In the genomic region with DNA sequence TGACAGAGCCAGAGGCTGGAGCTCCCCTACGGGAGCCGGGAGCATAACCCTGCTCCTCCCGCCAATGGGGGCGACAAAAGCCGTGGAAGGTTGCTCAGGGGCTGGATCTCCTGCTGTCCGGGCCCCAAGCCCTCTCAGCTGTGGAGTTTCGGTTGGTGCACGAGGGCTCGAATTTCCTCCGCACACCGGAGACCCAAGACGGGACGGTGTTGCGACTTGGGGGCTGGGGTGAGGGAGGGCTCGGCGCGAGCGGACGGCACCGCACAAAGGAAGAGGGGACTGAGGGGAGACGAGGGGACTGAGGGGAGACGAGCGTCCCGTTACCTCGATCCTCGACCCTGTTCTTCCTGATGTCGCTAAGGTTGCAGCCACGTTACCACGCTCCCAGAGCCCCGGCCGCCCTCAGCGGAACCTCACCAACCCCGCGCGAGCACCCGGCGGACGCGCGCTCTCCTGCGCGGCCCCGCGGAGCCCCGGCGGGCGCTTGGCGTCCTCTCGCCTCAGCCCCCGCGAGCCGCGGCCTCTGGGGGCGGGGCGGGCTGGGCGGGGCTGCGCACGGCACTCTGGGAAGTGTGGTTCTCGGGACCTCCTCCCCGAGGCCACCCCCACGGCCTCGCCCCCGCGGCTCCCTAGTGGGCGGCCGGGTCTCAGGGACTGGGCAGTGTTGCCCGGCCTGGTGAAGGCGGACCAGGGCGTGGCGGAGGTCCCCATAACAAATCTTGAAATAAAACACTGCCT, we compare ENCODE assay signal across 8 cellular contexts. TPM values are rescaled to one million over a fixed set of nuclear protein-coding genes. Genes with fewer than 3 reads are reported as not detected.
DNase-seq lines count a peak whose midpoint lies in the region; ATAC-seq and TF ChIP-seq lines count a peak whose summit lies in the region.

KLHL8 (minus strand) TSS at position 525 of the 738 bp plus-strand sequence. CDS start 25,079 bp downstream, outside the sequence.

- peak within 1 kb of the TSS; percentile 98 for H2AFZ ChIP-seq in OCI-LY7 (ENCODE audit: low read length)

- H3K27ac ChIP-seq in OCI-LY7 (ENCODE audit: low read depth, low read length, poor library complexity, severe bottlenecking), result peak within 1 kb of the TSS; percentile 77

- CTCF ChIA-PET in OCI-LY7 (lab: Charles Lee; ENCODE audit: unreplicated experiment), result interaction anchor here (0.8 to 1.4 kb wide), 4 partner anchors 11 to 70 kb away, joined by 3 to 4 read pairs (median 4); no protein-coding TSS in a partner anchor

- TF ChIP-seq POLR2A in erythroblast (IDR thresholded peaks at IDR 0.05; ENCODE audit: low read length), result peak; percentile 90

- DNase-seq in DMS 273 (lab: John Stamatoyannopoulos, UW; ENCODE audit: unreplicated experiment) (peak; percentile 94), HUDEP-2 (lab: John Stamatoyannopoulos, UW; ENCODE audit: unreplicated experiment in 76 of 76) (peak in 73 of 76 experiments; percentile 21 to 90 (median 77)), OCI-LY7 (ENCODE audit: low spot score) (peak; percentile 90), erythroblast (lab: John Stamatoyannopoulos, UW) (peak; percentile 88 to 93)
- peak; percentile 91 for DNase-seq in activated T-cell treated with anti-CD3 and anti-CD28 coated beads, Interleukin-2, amount 50 U/mL, for 1 hour
- peak; percentile 68 for DNase-seq in stimulated activated CD8-positive, alpha-beta memory T cell treated with anti-CD3 and anti-CD28 coated beads, Interleukin-7, amount 100 ng/mL, for 24 hours (ENCODE audit: low read depth)

- peak; percentile 35 for TF ChIP-seq CTCF in OCI-LY7 (conservative IDR thresholded peaks at IDR 0.05; ENCODE audit: low read length)

- peak within 1 kb of the TSS; percentile 92 for H3K4me2 ChIP-seq in OCI-LY7 (ENCODE audit: low read length)

- no peaks in the 10 kb centered on the region for H3K9me2 ChIP-seq in OCI-LY7 (ENCODE audit: insufficient read depth, low read length)

- H3K27me3 ChIP-seq in mucosa of stomach (ENCODE audit: control insufficient read depth, insufficient read depth, low read length), result no peaks in the 10 kb centered on the region

- POLR2A ChIA-PET in OCI-LY7 (lab: Charles Lee), result interaction anchor here (0.6 to 1.8 kb wide), 12 partner anchors 10 to 1519 kb away, joined by 3 to 9 read pairs (median 3); no protein-coding TSS in a partner anchor

- peaks cover 35% of the 10 kb centered on the region for H3K79me2 ChIP-seq in OCI-LY7 (ENCODE audit: insufficient read depth, low read depth, low read length)

- TSS peak; percentile 46 for BruUV-seq in OCI-LY7 (replicated peaks; lab: Mats Ljungman, UMichigan)

- peak; percentile 85 for ATAC-seq in GM21390 (IDR thresholded peaks at IDR 0.05; ENCODE audit: unreplicated experiment)

- H3K9ac ChIP-seq in mucosa of stomach (ENCODE audit: low read length), result peak within 1 kb of the TSS; percentile 93

- intact Hi-C loops in OCI-LY7 (cut with micrococcal nuclease; ENCODE audit: unreplicated experiment), result loop anchor here (1.0 to 5.0 kb wide), 4 partner anchors 68 to 298 kb away; partner anchors contain the start of gene AFF1

- no peaks in the 10 kb centered on the region for H3K9me3 ChIP-seq in OCI-LY7 (ENCODE audit: low read length)
- no peaks in the 10 kb centered on the region for H3K9me3 ChIP-seq in mucosa of stomach (ENCODE audit: control insufficient read depth, low read length)

- no peaks in the 10 kb centered on the region for H3K36me3 ChIP-seq in OCI-LY7 (ENCODE audit: insufficient read depth, low read length)
- no peaks in the 10 kb centered on the region for H3K36me3 ChIP-seq in mucosa of stomach (ENCODE audit: control insufficient read depth, insufficient read depth, low read length)

- H4K20me1 ChIP-seq in OCI-LY7 (ENCODE audit: insufficient read depth, low read length), result peaks cover 6% of the 10 kb centered on the region; the same call in 1 of the 2 replicates

- peaks cover 26% of the 10 kb centered on the region for H3K4me1 ChIP-seq in OCI-LY7 (ENCODE audit: insufficient read depth, low read length, poor library complexity, severe bottlenecking)
- H3K4me1 ChIP-seq in mucosa of stomach (ENCODE audit: control insufficient read depth, insufficient read depth, low read length), result no peaks in the 10 kb centered on the region

- peak within 1 kb of the TSS; percentile 95 for H3K4me3 ChIP-seq in OCI-LY7 (ENCODE audit: low read depth, low read length, poor library complexity, severe bottlenecking)
- H3K4me3 ChIP-seq in mucosa of stomach (ENCODE audit: low read length), result peak within 1 kb of the TSS; percentile 87

RNA-seq across cellular contexts. Expression of gene KLHL8, which starts in this region (rescaled TPM):
- total RNA-seq in OCI-LY7 (2014; rRNA removed; shearing (Covaris generic)), result 9.0 and 12.6 TPM in 2 replicates
- total RNA-seq in OCI-LY7 (2022), result 20.3 and 23.4 TPM in 2 replicates

Comparison
In these comparisons a context has a peak if more than half of its experiments do, and no peak if none do; other contexts are left out.
1. Peak in every context shown above with its lines: DNase-seq, ATAC-seq, H3K4me3 ChIP-seq and H3K27ac ChIP-seq.